Comparison of ENCODE assay signal across 22 cellular contexts in the genomic region with DNA sequence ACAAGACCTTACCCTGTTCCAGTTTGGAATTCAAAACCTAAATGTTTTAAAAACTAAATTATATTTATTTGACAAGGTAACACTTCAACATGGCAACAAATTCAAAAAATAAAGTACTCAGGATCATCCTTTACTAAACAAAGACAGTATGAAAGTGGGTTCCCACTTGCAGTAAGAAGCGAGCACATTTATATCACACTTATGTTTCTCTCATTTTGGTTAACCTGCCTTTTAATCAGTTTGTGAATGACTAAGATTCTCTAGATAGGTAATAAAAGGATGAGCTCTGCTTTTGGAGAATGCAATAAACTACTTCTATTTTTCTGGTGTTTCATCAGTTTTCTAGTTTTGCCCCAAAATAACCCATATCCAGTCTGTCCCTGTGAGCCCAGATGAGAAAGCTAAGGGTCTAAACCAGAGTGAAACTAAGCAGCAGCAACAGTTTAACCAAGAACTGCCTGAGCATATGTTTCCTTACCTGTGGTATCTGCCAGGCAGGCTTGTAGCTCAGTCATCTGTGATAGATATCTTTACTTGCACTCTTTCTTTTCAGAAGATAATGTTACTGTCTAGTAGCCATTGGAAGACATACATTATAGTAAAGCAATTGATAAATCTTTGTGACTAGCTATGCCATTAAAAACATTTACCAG.
"Had no signal": no experiment of that assay in that cellular context is flagged by ENCODE, and none has a peak within 500 bp of the region (broad histone marks: within the 10 kb centered on the region; RNA-seq: fewer than 3 reads in every experiment).

No MANE protein-coding gene starts in this region.

- DNase-seq: effector memory CD4-positive, alpha-beta T cell; gastrocnemius medialis; immature natural killer cell; left lung; lower lobe of right lung; natural killer cell; nucleus accumbens; ovary; spleen; stimulated activated CD4-positive, alpha-beta T cell treated with anti-CD3 and anti-CD28 coated beads, Interleukin-15, amount 100 ng/mL, for 24 hours; stimulated activated CD4-positive, alpha-beta T cell treated with anti-CD3 and anti-CD28 coated beads, Interleukin-1b, Interleukin-23, amount 100 ng/mL, for 48 hours; stimulated activated CD4-positive, alpha-beta T cell treated with anti-CD3 and anti-CD28 coated beads, Interleukin-4, amount 100 ng/mL, for 24 hours; stimulated activated naive B cell treated with anti-CD40 and anti-IgM and Interleukin-4, amounts not matched to agents 10 μg/mL and 1 μg/mL and 100 μg/mL, for 72 hours; trophoblast cell had no signal

- H3K36me3 Mint-ChIP-seq: immature natural killer cell, memory B cell, natural killer cell, neural progenitor cell had no signal

- H3K4me2 ChIP-seq: neural progenitor cell had no signal

- H3K27ac ChIP-seq: gastrocnemius medialis, left lung, lower lobe of right lung, neural progenitor cell, ovary, spleen had no signal

- H3K27me3 ChIP-seq: gastrocnemius medialis, left lung, neural progenitor cell, ovary, spleen had no signal

- H3K9me3 Mint-ChIP-seq: natural killer cell, neural progenitor cell had no signal

- H3K27ac Mint-ChIP-seq: immature natural killer cell; memory B cell; mesothelial cell of epicardium; natural killer cell; neural progenitor cell; progenitor cell of endocrine pancreas; stimulated activated naive B cell treated with anti-CD40 and anti-IgM and Interleukin-4, amounts not matched to agents 10 μg/mL and 1 μg/mL and 100 μg/mL, for 72 hours had no signal

- H3K4me3 Mint-ChIP-seq: immature natural killer cell; memory B cell; mesothelial cell of epicardium; natural killer cell; neural progenitor cell; stimulated activated naive B cell treated with anti-CD40 and anti-IgM and Interleukin-4, amounts not matched to agents 10 μg/mL and 1 μg/mL and 100 μg/mL, for 72 hours had no signal

- H3K4me1 Mint-ChIP-seq: immature natural killer cell; memory B cell; mesothelial cell of epicardium; natural killer cell; neural progenitor cell; stimulated activated naive B cell treated with anti-CD40 and anti-IgM and Interleukin-4, amounts not matched to agents 10 μg/mL and 1 μg/mL and 100 μg/mL, for 72 hours had no signal

- H3K9me3 ChIP-seq: gastrocnemius medialis, left lung, lower lobe of right lung had no signal

- H3K4me3 ChIP-seq: gastrocnemius medialis, left lung, lower lobe of right lung, neural progenitor cell, ovary, spleen had no signal

- ATAC-seq: esophagus mucosa; gastrocnemius medialis; left lung; lower lobe of right lung; natural killer cell; sciatic nerve; stimulated activated naive B cell treated with anti-CD40 and anti-IgM and Interleukin-4, amounts not matched to agents 10 μg/mL and 1 μg/mL and 100 μg/mL, for 72 hours had no signal

- H3K36me3 ChIP-seq: gastrocnemius medialis, left lung, lower lobe of right lung, neural progenitor cell, ovary, spleen had no signal

- H3K9ac ChIP-seq: neural progenitor cell had no signal

- FAIRE-seq: endometrium, keratinocyte had no signal

- H2AFZ ChIP-seq: neural progenitor cell had no signal

- H3K4me1 ChIP-seq: gastrocnemius medialis, left lung, lower lobe of right lung, neural progenitor cell, spleen had no signal
